In genomic region chr11:102274628-102275027, GRCh38 we compare ENCODE assay signal across 20 cellular contexts.
"Had no signal": no experiment of that assay in that cellular context is flagged by ENCODE, and none has a peak within 500 bp of the region (broad histone marks: within the 10 kb centered on the region; RNA-seq: fewer than 3 reads in every experiment).

No MANE protein-coding gene starts in this region.

- DNase-seq: IMR-90, Karpas-422, KG1, MG63, NCI-H1092 treated with DMSO at 0.1 percent for 48 hours, NCI-H1436, NCI-H187 treated with DMSO at 0.1 percent for 48 hours, NCI-H2029 treated with DMSO at 0.1 percent for 48 hours, NCI-H2171 treated with DMSO at 0.1 percent for 48 hours, NCI-H345, NCI-H446 treated with DMSO at 0.1 percent for 48 hours, NCI-H510A treated with DMSO at 0.1 percent for 48 hours, NCI-H526, PC-3, SHP77, SK-N-SH, SW 1271, T-cell had no signal

- H3K27ac ChIP-seq: HL-60, RWPE1 had no signal

- H3K9ac ChIP-seq: SK-N-SH had no signal

- H3K36me3 ChIP-seq: MG63 had no signal

- H3K4me3 ChIP-seq: MG63 had no signal

- H3K9me3 ChIP-seq: MG63, SK-N-SH had no signal

- H3K4me2 ChIP-seq: SK-N-SH had no signal

- H3K27me3 ChIP-seq: MG63 had no signal
